19 cellular contexts compared by ENCODE assay signal in genomic region chr4:175246941-175247340, GRCh38.
"Had no signal": no experiment of that assay in that cellular context is flagged by ENCODE, and none has a peak within 500 bp of the region (broad histone marks: within the 10 kb centered on the region; RNA-seq: fewer than 3 reads in every experiment).

No MANE protein-coding gene starts in this region.

- H3K4me1 Mint-ChIP-seq: memory B cell; naive thymus-derived CD8-positive, alpha-beta T cell; T-helper 17 cell; WTC11 had no signal

- ATAC-seq: activated CD8-positive, alpha-beta T cell treated with anti-CD3 and anti-CD28 coated beads for 36 hours; activated naive CD4-positive, alpha-beta T cell treated with anti-CD3 and anti-CD28 coated beads, Interleukin-2, amount 50 U/mL, for 72 hours; activated T-cell treated with anti-CD3 and anti-CD28 coated beads, Interleukin-2, amount 50 U/mL, for 4 hours; naive thymus-derived CD8-positive, alpha-beta T cell; T-helper 17 cell; upper lobe of right lung; WTC11 had no signal

- H3K27me3 Mint-ChIP-seq: activated CD8-positive, alpha-beta T cell treated with anti-CD3 and anti-CD28 coated beads for 36 hours; memory B cell; naive thymus-derived CD8-positive, alpha-beta T cell; T-helper 17 cell had no signal

- H3K36me3 Mint-ChIP-seq: activated naive CD4-positive, alpha-beta T cell treated with anti-CD3 and anti-CD28 coated beads, Interleukin-2, amount 50 U/mL, for 72 hours; naive thymus-derived CD8-positive, alpha-beta T cell; WTC11 had no signal

- H3K4me3 Mint-ChIP-seq: activated CD8-positive, alpha-beta T cell treated with anti-CD3 and anti-CD28 coated beads for 36 hours; activated T-cell treated with anti-CD3 and anti-CD28 coated beads, Interleukin-2, amount 50 U/mL, for 4 hours; memory B cell; naive thymus-derived CD8-positive, alpha-beta T cell; T-helper 17 cell; WTC11 had no signal

- H3K4me1 ChIP-seq: breast epithelium, left ventricle myocardium inferior, upper lobe of right lung had no signal

- H3K9me3 ChIP-seq: breast epithelium, thoracic aorta, upper lobe of right lung had no signal

- H3K27me3 ChIP-seq: breast epithelium, dorsolateral prefrontal cortex, upper lobe of right lung had no signal

- H3K36me3 ChIP-seq: breast epithelium, left ventricle myocardium inferior, thoracic aorta, upper lobe of right lung had no signal

- DNase-seq: activated CD4-positive, alpha-beta T cell treated with anti-CD3 and anti-CD28 coated beads for 4 hours; activated CD8-positive, alpha-beta T cell treated with anti-CD3 and anti-CD28 coated beads for 36 hours; activated gamma-delta T cell; activated T-cell treated with anti-CD3 and anti-CD28 coated beads, Interleukin-2, amount 50 U/mL, for 4 hours; amygdala; dorsolateral prefrontal cortex; erythroblast; hypothalamus; left ventricle myocardium inferior; naive thymus-derived CD8-positive, alpha-beta T cell; posterior cingulate gyrus; small intestine; T-helper 17 cell; upper lobe of right lung had no signal

- FAIRE-seq: small intestine had no signal

- H3K27ac Mint-ChIP-seq: activated CD8-positive, alpha-beta T cell treated with anti-CD3 and anti-CD28 coated beads for 36 hours; activated naive CD4-positive, alpha-beta T cell treated with anti-CD3 and anti-CD28 coated beads, Interleukin-2, amount 50 U/mL, for 72 hours; memory B cell; naive thymus-derived CD8-positive, alpha-beta T cell; T-helper 17 cell; WTC11 had no signal

- H3K4me3 ChIP-seq: breast epithelium, dorsolateral prefrontal cortex, left ventricle myocardium inferior, thoracic aorta, upper lobe of right lung had no signal

- H3K27ac ChIP-seq: breast epithelium, dorsolateral prefrontal cortex, left ventricle myocardium inferior, thoracic aorta, upper lobe of right lung had no signal
